7 cellular contexts compared by ENCODE assay signal in the genomic region with DNA sequence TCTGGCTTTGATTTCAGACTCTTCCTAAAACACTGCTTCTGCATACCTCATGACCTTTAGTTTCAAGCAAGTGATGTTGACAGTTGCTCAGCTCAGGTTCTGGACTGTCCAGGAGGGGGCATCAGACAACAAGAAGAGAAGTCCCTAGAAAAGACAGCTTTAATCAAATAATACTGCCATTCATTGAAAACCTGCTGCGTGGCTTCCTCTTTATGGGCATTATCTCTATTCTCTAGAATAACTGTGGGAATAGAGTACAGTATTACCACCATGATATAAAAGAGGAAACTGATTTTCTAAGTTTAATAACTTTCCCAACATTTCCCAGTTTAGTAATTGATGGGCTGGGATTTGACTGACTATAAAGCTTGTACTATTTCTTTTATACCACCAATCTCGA.
DNase-seq lines count a peak whose midpoint lies in the region; ATAC-seq, FAIRE-seq and TF ChIP-seq lines count a peak whose summit lies in the region.

No MANE protein-coding gene starts in this region.

- no peaks in the 10 kb centered on the region for H3K9me3 Mint-ChIP-seq in immature natural killer cell

- TF ChIP-seq POLR2A in K562 (conservative IDR thresholded peaks at IDR 0.05), result no peak

- BruUV-seq in K562 (replicated peaks; lab: Mats Ljungman, UMichigan), result no TSS peak

- no peak for TF ChIP-seq EP300 in K562 (IDR thresholded peaks at IDR 0.05; ENCODE audit: low read length)

- CTCF ChIA-PET in K562 (lab: Yijun Ruan, JAX; ENCODE audit: low intra/inter-chr PET ratio), result interaction anchor here (0.9 to 1.8 kb wide), 3 partner anchors 349 to 576 kb away, joined by 3 to 8 read pairs (median 3); no protein-coding TSS in a partner anchor

- peaks cover 0 to 5% (median 0%) of the 10 kb centered on the region in 3 donors for H3K27me3 Mint-ChIP-seq in immature natural killer cell (ENCODE audit: low read depth in 3 of 3)

- H3K4me1 ChIP-seq in K562 (replicated peaks in 1 of 2; ENCODE audit: control insufficient read depth in 2 of 2, insufficient read depth in 2 of 2, low read length in 2 of 2), result no peaks in the 10 kb centered on the region

- H3K27ac Mint-ChIP-seq in immature natural killer cell, result no peak overlapping the region

- no peaks in the 10 kb centered on the region for H3K9me1 ChIP-seq in K562 (ENCODE audit: control insufficient read depth, insufficient read depth, low read length)

- in situ Hi-C loops in K562 (cut with MboI), result loop anchor here (10.0 kb wide), 1 partner anchor 555 kb away; no protein-coding TSS in a partner anchor

- peak; percentile 81 to 90 for TF ChIP-seq RAD21 in K562 (CRISPR knock-in tag; conservative IDR thresholded peaks at IDR 0.05 in 1 of 2, IDR thresholded peaks at IDR 0.05 in 1 of 2)

- H3K9ac ChIP-seq in K562 (ENCODE audit: insufficient read depth in 1 of 2, low read depth in 2 of 2, low read length in 2 of 2), result no peak overlapping the region

- peak; percentile 93 for FAIRE-seq in K562 (lab: Jason Lieb, UNC)

- no peak overlapping the region for H3K4me3 Mint-ChIP-seq in immature natural killer cell

- no peaks in the 10 kb centered on the region for H3K36me3 ChIP-seq in K562 (ENCODE audit: control insufficient read depth, insufficient read depth, low read length)

- 0% methylated on average over 2 of the region's 2 CpGs for WGBS in K562 (ENCODE audit: insufficient coverage, low coverage, missing lambda C conversion rate)

- H3K4me1 Mint-ChIP-seq in immature natural killer cell, result peaks cover 12 to 19% of the 10 kb centered on the region in 2 donors

- ATAC-seq in HG02623 (IDR thresholded peaks at IDR 0.05; ENCODE audit: unreplicated experiment) (peak; percentile 71), K562 (peak; percentile 94)

- no peaks in the 10 kb centered on the region for H4K20me1 ChIP-seq in K562 (replicated peaks; ENCODE audit: control insufficient read depth, insufficient read depth, low read length)

- H3K27ac ChIP-seq in K562 (ENCODE audit: extremely low read depth, low read depth, low read length), result no peak overlapping the region

- no peak overlapping the region for H3K4me3 ChIP-seq in K562

- no peaks in the 10 kb centered on the region for H3K27me3 ChIP-seq in K562 (ENCODE audit: control insufficient read depth in 2 of 2, insufficient read depth in 2 of 2, low read length in 2 of 2)

- H2AFZ ChIP-seq in K562 (ENCODE audit: low read depth, low read length), result no peak overlapping the region

- DNase-seq in NCI-H1436 (lab: John Stamatoyannopoulos, UW) (peak; percentile 58), SW480 (ENCODE audit: low spot score) (peak; percentile 80), K562 (ENCODE audit: extremely low read depth in 1 of 4, low spot score in 3 of 4) (peak; percentile 40 to 72 (median 50)), immature natural killer cell (peak; percentile 22 to 38 (median 22))
- DNase-seq in stimulated activated CD4-positive, alpha-beta T cell treated with anti-CD3 and anti-CD28 coated beads, Interleukin-2, amount 100 ng/mL, for 24 hours, result peak; percentile 59 to 62

- no peaks in the 10 kb centered on the region for H3K9me3 ChIP-seq in K562 (replicated peaks; ENCODE audit: control insufficient read depth, insufficient read depth, low read depth, low read length)

- no peaks in the 10 kb centered on the region for H3K79me2 ChIP-seq in K562 (ENCODE audit: control insufficient read depth, insufficient read depth, low read length)

- H3K36me3 Mint-ChIP-seq in immature natural killer cell, result no peaks in the 10 kb centered on the region

- POLR2A ChIA-PET in K562 (lab: Yijun Ruan, JAX), result interaction anchor here (0.7 to 0.8 kb wide), 2 partner anchors 11 to 19 kb away, joined by 3 to 4 read pairs; no protein-coding TSS in a partner anchor

- H3K4me2 ChIP-seq in K562 (ENCODE audit: insufficient read depth, low read length), result no peak overlapping the region

- intact Hi-C loops in K562 (cut with micrococcal nuclease), result loop anchor here (1.0 to 5.0 kb wide), 5 partner anchors 63 to 575 kb away; no protein-coding TSS in a partner anchor

- TF ChIP-seq CTCF in GM12872 (IDR thresholded peaks at IDR 0.05; ENCODE audit: insufficient read depth, low read depth, low read length) (peak; percentile 75), K562 (IDR thresholded peaks at IDR 0.05 in 2 of 3, conservative IDR thresholded peaks at IDR 0.05 in 1 of 3; ENCODE audit: insufficient read depth in 2 of 3, low read depth in 1 of 3, low read length in 3 of 3) (peak; percentile 65 to 82 (median 74))

TF ChIP-seq in K562, 482 proteins besides CTCF, POLR2A, EP300 and RAD21:
- TF ChIP-seq ARID2 (IDR thresholded peaks at IDR 0.05) (peak; percentile 58; the same call in 1 of the 2 replicates), FOXA3 (CRISPR knock-in tag; conservative IDR thresholded peaks at IDR 0.05 in 1 of 2, IDR thresholded peaks at IDR 0.05 in 1 of 2) (0 out of 4 replicates have a peak, but pooled peaks of 1 of the 2 experiments have one; percentile 19), FOXK2 (conservative IDR thresholded peaks at IDR 0.05 in 1 of 2, IDR thresholded peaks at IDR 0.05 in 1 of 2; ENCODE audit: low read depth in 2 of 2) (peak in 1 of 2 experiments; percentile 34; a peak in 1 of 4 replicates), RB1 (IDR thresholded peaks at IDR 0.05; ENCODE audit: low read depth) (0 out of 2 replicates have a peak, but pooled peaks have one; percentile 20), SMC3 (conservative IDR thresholded peaks at IDR 0.05; ENCODE audit: insufficient read depth, low read depth, low read length) (peak; percentile 76), ZNF695 (CRISPR knock-in tag; IDR thresholded peaks at IDR 0.05) (no peak), E2F5 (CRISPR knock-in tag; IDR thresholded peaks at IDR 0.05) (no peak), ZBTB17 (CRISPR knock-in tag; IDR thresholded peaks at IDR 0.05) (no peak)
- TF ChIP-seq, protein P1, sequence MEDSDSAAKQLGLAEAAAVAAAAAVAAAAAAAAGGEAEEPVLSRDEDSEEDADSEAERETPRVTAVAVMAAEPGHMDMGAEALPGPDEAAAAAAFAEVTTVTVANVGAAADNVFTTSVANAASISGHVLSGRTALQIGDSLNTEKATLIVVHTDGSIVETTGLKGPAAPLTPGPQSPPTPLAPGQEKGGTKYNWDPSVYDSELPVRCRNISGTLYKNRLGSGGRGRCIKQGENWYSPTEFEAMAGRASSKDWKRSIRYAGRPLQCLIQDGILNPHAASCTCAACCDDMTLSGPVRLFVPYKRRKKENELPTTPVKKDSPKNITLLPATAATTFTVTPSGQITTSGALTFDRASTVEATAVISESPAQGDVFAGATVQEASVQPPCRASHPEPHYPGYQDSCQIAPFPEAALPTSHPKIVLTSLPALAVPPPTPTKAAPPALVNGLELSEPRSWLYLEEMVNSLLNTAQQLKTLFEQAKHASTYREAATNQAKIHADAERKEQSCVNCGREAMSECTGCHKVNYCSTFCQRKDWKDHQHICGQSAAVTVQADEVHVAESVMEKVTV (CRISPR knock-in tag; IDR thresholded peaks at IDR 0.05), result peak; percentile 64; the same call in 1 of the 2 replicates
TF ChIP-seq in K562: peak in this region for 6.

Comparison
In these comparisons a context has a peak if more than half of its experiments do, and no peak if none do; other contexts are left out.
1. DNase-seq: peak in every context shown above with its lines; median percentile 80 in SW480; 60 in stimulated activated CD4-positive, alpha-beta T cell treated with anti-CD3 and anti-CD28 coated beads, Interleukin-2, amount 100 ng/mL, for 24 hours; 58 in NCI-H1436; 50 in K562; 22 in immature natural killer cell.